Comparison of ENCODE assay signal across 24 cellular contexts in genomic region chr4:84563002-84563401, GRCh38. TPM values are rescaled to one million over a fixed set of nuclear protein-coding genes. Genes with fewer than 3 reads are reported as not detected.
A peak's percentile ranks its signal among the peaks of the same experiment; 100 is the strongest.
DNase-seq lines count a peak whose midpoint lies in the region; ATAC-seq and TF ChIP-seq lines count a peak whose summit lies in the region.
"Had no signal": no experiment of that assay in that cellular context is flagged by ENCODE, and none has a peak within 500 bp of the region (broad histone marks: within the 10 kb centered on the region; RNA-seq: fewer than 3 reads in every experiment).

No MANE protein-coding gene starts in this region.

- H2BK12ac ChIP-seq in trophoblast cell (ENCODE audit: low read length), result no peak overlapping the region

- no peak for ATAC-seq in PC-3
- no peak for ATAC-seq in activated T-cell treated with anti-CD3 and anti-CD28 coated beads, Interleukin-2, amount 50 U/mL, for 72 hours (replicated peaks in 1 of 2)
- ATAC-seq: HCT116, SK-N-SH treated with all-trans-retinoic acid at 6 μM for 48 hours had no signal

- H3K14ac ChIP-seq in trophoblast cell (ENCODE audit: low read length), result no peak overlapping the region

- no peak overlapping the region for H3K4ac ChIP-seq in trophoblast cell (ENCODE audit: low read depth, low read length)

- no peaks in the 10 kb centered on the region for H3K79me1 ChIP-seq in trophoblast cell (ENCODE audit: low read length)

- no peaks in the 10 kb centered on the region for H3K9me3 Mint-ChIP-seq in Calu3 (ENCODE audit: low read depth, unreplicated experiment)
- H3K9me3 Mint-ChIP-seq in activated CD4-positive, alpha-beta memory T cell treated with anti-CD3 and anti-CD28 coated beads, Interleukin-2, amount 10 ng/mL, durations not matched to agents 7 days and 5 days, result no peaks in the 10 kb centered on the region
- H3K9me3 Mint-ChIP-seq in activated T-cell treated with anti-CD3 and anti-CD28 coated beads, Interleukin-2, amount 50 U/mL, for 72 hours, result no peaks in the 10 kb centered on the region
- H3K9me3 Mint-ChIP-seq: CD4-positive, alpha-beta T cell had no signal

- no peak overlapping the region for H2BK120ac ChIP-seq in trophoblast cell (ENCODE audit: insufficient read depth, low read length, poor library complexity)

- H3K79me2 ChIP-seq in PC-3 (ENCODE audit: low read length) (no peaks in the 10 kb centered on the region), trophoblast cell (ENCODE audit: control insufficient read depth, insufficient read depth, low read length, poor library complexity) (no peaks in the 10 kb centered on the region)

- no peaks in the 10 kb centered on the region for H3K4me1 Mint-ChIP-seq in Calu3 (ENCODE audit: low read depth, unreplicated experiment)
- H3K4me1 Mint-ChIP-seq in activated CD4-positive, alpha-beta memory T cell treated with anti-CD3 and anti-CD28 coated beads, Interleukin-2, amount 10 ng/mL, durations not matched to agents 7 days and 5 days, result no peaks in the 10 kb centered on the region
- no peaks in the 10 kb centered on the region for H3K4me1 Mint-ChIP-seq in activated T-cell treated with anti-CD3 and anti-CD28 coated beads, Interleukin-2, amount 50 U/mL, for 72 hours (ENCODE audit: low read depth)

- no peak overlapping the region for H3K23ac ChIP-seq in trophoblast cell (ENCODE audit: low read length)

- H4K20me1 ChIP-seq in PC-3 (ENCODE audit: low read length), result no peaks in the 10 kb centered on the region
- H4K20me1 ChIP-seq: BLaER1 had no signal

- no peak overlapping the region for H3K18ac ChIP-seq in trophoblast cell (ENCODE audit: low read length)

- no TSS peak for BruUV-seq in PC-3 (replicated peaks; lab: Mats Ljungman, UMichigan)
- no TSS peak for BruUV-seq in Calu3 (replicated peaks; lab: Mats Ljungman, UMichigan)

- H3F3A ChIP-seq in PC-3 (ENCODE audit: low read length, unreplicated experiment), result no peaks in the 10 kb centered on the region

- H3K4me2 ChIP-seq in PC-3 (ENCODE audit: low read length) (peak overlapping the region; percentile 16; the same call in 1 of the 2 replicates), trophoblast cell (ENCODE audit: low read length) (no peak overlapping the region)
- H3K4me2 ChIP-seq: BLaER1 had no signal

- no peaks in the 10 kb centered on the region for H3K9me2 ChIP-seq in PC-3 (replicated peaks; ENCODE audit: low read length)

- H2AK5ac ChIP-seq in trophoblast cell (ENCODE audit: low read length), result no peak overlapping the region

- no peaks in the 10 kb centered on the region for H3K27me3 Mint-ChIP-seq in Calu3 (ENCODE audit: unreplicated experiment)
- H3K27me3 Mint-ChIP-seq in activated CD4-positive, alpha-beta memory T cell treated with anti-CD3 and anti-CD28 coated beads, Interleukin-2, amount 10 ng/mL, durations not matched to agents 7 days and 5 days, result peaks cover 8% of the 10 kb centered on the region
- peaks cover 18% of the 10 kb centered on the region for H3K27me3 Mint-ChIP-seq in activated T-cell treated with anti-CD3 and anti-CD28 coated beads, Interleukin-2, amount 50 U/mL, for 72 hours (ENCODE audit: low read depth)

- H3K27ac ChIP-seq in PC-3 (ENCODE audit: low read length), result no peak overlapping the region
- no peak overlapping the region for H3K27ac ChIP-seq in trophoblast cell (ENCODE audit: low read depth, low read length)
- H3K27ac ChIP-seq: BLaER1, HL-60, Peyer's patch had no signal

- no peaks in the 10 kb centered on the region for H3K36me3 Mint-ChIP-seq in Calu3 (ENCODE audit: insufficient read depth, unreplicated experiment)
- H3K36me3 Mint-ChIP-seq in activated CD4-positive, alpha-beta memory T cell treated with anti-CD3 and anti-CD28 coated beads, Interleukin-2, amount 10 ng/mL, durations not matched to agents 7 days and 5 days (ENCODE audit: low read depth), result no peaks in the 10 kb centered on the region
- no peaks in the 10 kb centered on the region for H3K36me3 Mint-ChIP-seq in activated T-cell treated with anti-CD3 and anti-CD28 coated beads, Interleukin-2, amount 50 U/mL, for 72 hours (ENCODE audit: insufficient read depth in 2 of 2)

- TF ChIP-seq CTCF in PC-3 (conservative IDR thresholded peaks at IDR 0.05; ENCODE audit: low read depth, low read length) (no peak), epithelial cell of esophagus (IDR thresholded peaks at IDR 0.05; ENCODE audit: insufficient read depth, low read depth, low read length, missing control alignments) (no peak), Calu3 (IDR thresholded peaks at IDR 0.05; ENCODE audit: unreplicated experiment) (no peak)

- H2BK5ac ChIP-seq in trophoblast cell (ENCODE audit: low read depth, low read length, poor library complexity), result no peak overlapping the region

- no peak overlapping the region for H3K9ac ChIP-seq in PC-3 (ENCODE audit: low read length)
- no peak overlapping the region for H3K9ac ChIP-seq in trophoblast cell (ENCODE audit: low read length)
- H3K9ac ChIP-seq: BLaER1 had no signal

- no CpG with 5 or more reads among the region's 4 CpGs for WGBS in trophoblast cell (ENCODE audit: extremely low coverage, insufficient coverage, insufficient read length)

- H3K9me3 ChIP-seq in PC-3 (ENCODE audit: low read length), result no peaks in the 10 kb centered on the region
- no peaks in the 10 kb centered on the region for H3K9me3 ChIP-seq in trophoblast cell (ENCODE audit: insufficient read depth, low read depth, low read length)
- H3K9me3 ChIP-seq: BLaER1, Peyer's patch had no signal

- H3K4me3 ChIP-seq in PC-3 (ENCODE audit: low read length) (no peak overlapping the region), epithelial cell of esophagus (ENCODE audit: low read length) (no peak overlapping the region), trophoblast cell (ENCODE audit: low read depth, low read length) (no peak overlapping the region)
- H3K4me3 ChIP-seq: BLaER1, Peyer's patch had no signal

- H4K91ac ChIP-seq in trophoblast cell (ENCODE audit: low read depth, low read length), result no peak overlapping the region

- H3K4me3 Mint-ChIP-seq in Calu3 (ENCODE audit: low read depth, unreplicated experiment), result no peak overlapping the region
- H3K4me3 Mint-ChIP-seq in activated CD4-positive, alpha-beta memory T cell treated with anti-CD3 and anti-CD28 coated beads, Interleukin-2, amount 10 ng/mL, durations not matched to agents 7 days and 5 days, result no peak overlapping the region
- no peak overlapping the region for H3K4me3 Mint-ChIP-seq in activated T-cell treated with anti-CD3 and anti-CD28 coated beads, Interleukin-2, amount 50 U/mL, for 72 hours
- H3K4me3 Mint-ChIP-seq: CD4-positive, alpha-beta T cell had no signal

- no peak overlapping the region for H4K12ac ChIP-seq in trophoblast cell (ENCODE audit: low read depth, low read length)

- H3K4me1 ChIP-seq in PC-3 (ENCODE audit: insufficient read depth, low read length) (peaks cover 12% of the 10 kb centered on the region; the same call in 1 of the 2 replicates), trophoblast cell (ENCODE audit: control insufficient read depth in 1 of 2, insufficient read depth in 2 of 2, low read length in 2 of 2) (peaks cover 0 to 3% of the 10 kb centered on the region in 2 experiments)
- H3K4me1 ChIP-seq: BLaER1, Peyer's patch had no signal

- H4K8ac ChIP-seq in trophoblast cell (ENCODE audit: low read depth, low read length), result no peak overlapping the region

- no peak overlapping the region for H2AFZ ChIP-seq in PC-3 (ENCODE audit: low read length)
- H2AFZ ChIP-seq in trophoblast cell (ENCODE audit: insufficient read depth, low read length, poor library complexity), result no peak overlapping the region

- no peaks in the 10 kb centered on the region for H3K27me3 ChIP-seq in PC-3 (ENCODE audit: low read length)
- H3K27me3 ChIP-seq in trophoblast cell (ENCODE audit: insufficient read depth, low read length), result no peaks in the 10 kb centered on the region
- H3K27me3 ChIP-seq: BLaER1, Peyer's patch had no signal

- no peak overlapping the region for H3K27ac Mint-ChIP-seq in Calu3 (ENCODE audit: unreplicated experiment)
- no peak overlapping the region for H3K27ac Mint-ChIP-seq in activated CD4-positive, alpha-beta memory T cell treated with anti-CD3 and anti-CD28 coated beads, Interleukin-2, amount 10 ng/mL, durations not matched to agents 7 days and 5 days
- no peak overlapping the region for H3K27ac Mint-ChIP-seq in activated T-cell treated with anti-CD3 and anti-CD28 coated beads, Interleukin-2, amount 50 U/mL, for 72 hours
- H3K27ac Mint-ChIP-seq: CD4-positive, alpha-beta T cell had no signal

- H3K36me3 ChIP-seq in PC-3 (ENCODE audit: low read depth, low read length) (no peaks in the 10 kb centered on the region), trophoblast cell (ENCODE audit: control insufficient read depth in 1 of 2, insufficient read depth in 2 of 2, low read length in 2 of 2) (no peaks in the 10 kb centered on the region)
- H3K36me3 ChIP-seq: BLaER1, Peyer's patch had no signal

- CTCF ChIA-PET in PC-3 (lab: Charles Lee) (no interaction called here), Calu3 (lab: Charles Lee) (no interaction called here)
- CTCF ChIA-PET in activated CD4-positive, alpha-beta memory T cell treated with anti-CD3 and anti-CD28 coated beads, Interleukin-2, amount 10 ng/mL, durations not matched to agents 7 days and 5 days (lab: Charles Lee), result no interaction called here

- POLR2A ChIA-PET in PC-3 (lab: Charles Lee; ENCODE audit: unreplicated experiment), result interaction anchor here (0.5 kb wide), 1 partner anchor 673 kb away, joined by 5 read pairs; no protein-coding TSS in a partner anchor
- POLR2A ChIA-PET in activated CD4-positive, alpha-beta memory T cell treated with anti-CD3 and anti-CD28 coated beads, Interleukin-2, amount 10 ng/mL, durations not matched to agents 7 days and 5 days (lab: Charles Lee), result no interaction called here

- intact Hi-C loops in PC-3 (cut with micrococcal nuclease) (no loop called here), Calu3 (cut with micrococcal nuclease; ENCODE audit: unreplicated experiment) (no loop called here)

- DNase-seq in PC-3 (peak; percentile 65), epithelial cell of esophagus (ENCODE audit: low read depth) (peak; percentile 65), trophoblast cell (peak; percentile 67 to 84), NCI-H2107 (lab: John Stamatoyannopoulos, UW) (no peak), Calu3 (no peak)
- no peak for DNase-seq in activated CD4-positive, alpha-beta memory T cell treated with anti-CD3 and anti-CD28 coated beads, Interleukin-2, amount 10 ng/mL, durations not matched to agents 7 days and 5 days
- DNase-seq in activated T-cell treated with anti-CD3 and anti-CD28 coated beads, Interleukin-2, amount 50 U/mL, for 72 hours, result no peak
- DNase-seq: CD4-positive, alpha-beta T cell; COR-L47; DMS 273 treated with DMSO at 0.1 percent for 48 hours; DND-41; KBM-7; NCI-H1092 treated with DMSO at 0.1 percent for 48 hours; NCI-H1436 treated with DMSO at 0.1 percent for 48 hours; NCI-H1930; NCI-H2227 treated with DMSO at 0.1 percent for 48 hours; NCI-H510A treated with DMSO at 0.1 percent for 48 hours; NCI-H748 treated with DMSO at 0.1 percent for 48 hours; Peyer's patch had no signal

RNA-seq across cellular contexts. Expression of gene CDS1, which starts 19.9 kb away (rescaled TPM):
- total RNA-seq in PC-3 (2014; rRNA removed), result 10.4 and 11.2 TPM in 2 replicates
- 22.9 and 24.1 TPM in 2 replicates for polyA plus RNA-seq in trophoblast cell (2013)
- total RNA-seq in Calu3 (2022), result 18.8 and 22.4 TPM in 2 replicates
- total RNA-seq in activated CD4-positive, alpha-beta memory T cell treated with anti-CD3 and anti-CD28 coated beads, Interleukin-2, amount 10 ng/mL, durations not matched to agents 7 days and 5 days, result under 1 TPM; 0.33 to 0.53 TPM
- under 1 TPM; 0.22 to 0.28 TPM for total RNA-seq in activated T-cell treated with anti-CD3 and anti-CD28 coated beads, Interleukin-2, amount 50 U/mL, for 72 hours
- total RNA-seq: G401 had no signal

Comparison
In these comparisons a context has a peak if more than half of its experiments do, and no peak if none do; other contexts are left out.
1. DNase-seq: peak in PC-3 (single experiment), epithelial cell of esophagus (single experiment) and trophoblast cell (2 of 2); none in NCI-H2107 (single experiment), Calu3 (single experiment), activated CD4-positive, alpha-beta memory T cell treated with anti-CD3 and anti-CD28 coated beads, Interleukin-2, amount 10 ng/mL, durations not matched to agents 7 days and 5 days (single experiment) and activated T-cell treated with anti-CD3 and anti-CD28 coated beads, Interleukin-2, amount 50 U/mL, for 72 hours (0 of 2).